In genomic region chr3:4729061-4729973, GRCh38 we compare ENCODE assay signal across 18 cellular contexts.
A peak's percentile ranks its signal among the peaks of the same experiment; 100 is the strongest.
DNase-seq lines count a peak whose midpoint lies in the region; ATAC-seq, FAIRE-seq and TF ChIP-seq lines count a peak whose summit lies in the region.
"Had no signal": no experiment of that assay in that cellular context is flagged by ENCODE, and none has a peak within 500 bp of the region (broad histone marks: within the 10 kb centered on the region; RNA-seq: fewer than 3 reads in every experiment).

No MANE protein-coding gene starts in this region.

- H3K27me3 ChIP-seq in left ventricle myocardium inferior (ENCODE audit: low read depth), result no peaks in the 10 kb centered on the region
- H3K27me3 ChIP-seq: adrenal gland, Peyer's patch had no signal

- peaks cover 14% of the 10 kb centered on the region for H3K36me3 Mint-ChIP-seq in T-helper 17 cell (ENCODE audit: low read depth)
- peaks cover 58% of the 10 kb centered on the region for H3K36me3 Mint-ChIP-seq in nephron progenitor cell (ENCODE audit: low read depth)

- H3K9me3 ChIP-seq in T-helper 17 cell (ENCODE audit: control insufficient read depth, low read length, poor library complexity, severe bottlenecking) (no peaks in the 10 kb centered on the region), left ventricle myocardium inferior (replicated peaks) (no peaks in the 10 kb centered on the region)
- H3K9me3 ChIP-seq: adrenal gland, Peyer's patch had no signal

- H3K4me3 Mint-ChIP-seq in T-helper 17 cell, result no peak overlapping the region
- no peak overlapping the region for H3K4me3 Mint-ChIP-seq in nephron progenitor cell
- H3K4me3 Mint-ChIP-seq: activated T-cell treated with anti-CD3 and anti-CD28 coated beads, Interleukin-2, amount 50 U/mL, for 72 hours; dendritic cell treated with granulocyte-macrophage colony-stimulating factor and Interleukin-4, amounts not matched to agents 40 ng/mL and 50 ng/mL, for 4 days had no signal

- TF ChIP-seq CTCF in left ventricle myocardium inferior (IDR thresholded peaks at IDR 0.05; ENCODE audit: borderline replicate concordance), result no peak
- no peak for TF ChIP-seq CTCF in nephron progenitor cell (IDR thresholded peaks at IDR 0.05)

- peaks cover 14% of the 10 kb centered on the region for H3K4me1 Mint-ChIP-seq in T-helper 17 cell
- H3K4me1 Mint-ChIP-seq in nephron progenitor cell, result peaks cover 61% of the 10 kb centered on the region

- peak overlapping the region; percentile 29 for H3K27ac Mint-ChIP-seq in T-helper 17 cell
- H3K27ac Mint-ChIP-seq in nephron progenitor cell, result peak overlapping the region; percentile 87
- H3K27ac Mint-ChIP-seq: activated T-cell treated with anti-CD3 and anti-CD28 coated beads, Interleukin-2, amount 50 U/mL, for 72 hours; dendritic cell treated with granulocyte-macrophage colony-stimulating factor and Interleukin-4, amounts not matched to agents 40 ng/mL and 50 ng/mL, for 4 days had no signal

- DNase-seq in GM19239 (ENCODE audit: insufficient read length, low spot score) (no peak), T-helper 17 cell (no peak), left ventricle myocardium inferior (no peak), nephron progenitor cell (no peak), NCI-H524 (lab: John Stamatoyannopoulos, UW) (no peak), pons (ENCODE audit: low spot score) (no peak)
- DNase-seq: activated CD4-positive, alpha-beta T cell treated with anti-CD3 and anti-CD28 coated beads, Interleukin-2, amount 50 U/mL, for 48 hours; activated T-cell treated with anti-CD3 and anti-CD28 coated beads, Interleukin-2, amount 50 U/mL, for 72 hours; AML-193; glutamatergic neuron; KBM-7; NCI-H1105 treated with DMSO at 0.1 percent for 48 hours; Peyer's patch had no signal

- no peak overlapping the region for H3K4me3 ChIP-seq in left ventricle myocardium inferior
- H3K4me3 ChIP-seq: adrenal gland, Peyer's patch had no signal

- ATAC-seq in T-helper 17 cell (no peak), esophagus mucosa (no peak), GM21423 (IDR thresholded peaks at IDR 0.05; ENCODE audit: unreplicated experiment) (no peak)
- ATAC-seq: activated T-cell treated with anti-CD3 and anti-CD28 coated beads, Interleukin-2, amount 50 U/mL, for 72 hours had no signal

- H3K9me3 Mint-ChIP-seq in nephron progenitor cell, result no peaks in the 10 kb centered on the region
- H3K9me3 Mint-ChIP-seq: activated T-cell treated with anti-CD3 and anti-CD28 coated beads, Interleukin-2, amount 50 U/mL, for 72 hours; dendritic cell treated with granulocyte-macrophage colony-stimulating factor and Interleukin-4, amounts not matched to agents 40 ng/mL and 50 ng/mL, for 4 days had no signal

- H3K36me3 ChIP-seq in left ventricle myocardium inferior, result peaks cover 12% of the 10 kb centered on the region

- peaks cover 48% of the 10 kb centered on the region for H3K4me1 ChIP-seq in left ventricle myocardium inferior
- H3K4me1 ChIP-seq: Peyer's patch had no signal

- FAIRE-seq in GM19239 (lab: Jason Lieb, UNC), result peak; percentile 52
- FAIRE-seq: keratinocyte had no signal

- H3K27me3 Mint-ChIP-seq in T-helper 17 cell (no peaks in the 10 kb centered on the region), nephron progenitor cell (ENCODE audit: low read depth, poor library complexity) (no peaks in the 10 kb centered on the region)
- H3K27me3 Mint-ChIP-seq: dendritic cell treated with granulocyte-macrophage colony-stimulating factor and Interleukin-4, amounts not matched to agents 40 ng/mL and 50 ng/mL, for 4 days had no signal

- intact Hi-C loops in left ventricle myocardium inferior (cut with micrococcal nuclease), result no loop called here

- peak overlapping the region; percentile 13 for H3K27ac ChIP-seq in left ventricle myocardium inferior (replicated peaks)
- H3K27ac ChIP-seq: Peyer's patch had no signal
